21 cellular contexts compared by ENCODE assay signal in genomic region chr2:95641289-95641575, GRCh38. TPM values are rescaled to one million over a fixed set of nuclear protein-coding genes. Genes with fewer than 3 reads are reported as not detected.
"Had no signal": no experiment of that assay in that cellular context is flagged by ENCODE, and none has a peak within 500 bp of the region (broad histone marks: within the 10 kb centered on the region; RNA-seq: fewer than 3 reads in every experiment).

No MANE protein-coding gene starts in this region.

RNA-seq across cellular contexts. Expression of gene TRIM43, which starts 49.4 kb away (rescaled TPM):
- total RNA-seq: naive thymus-derived CD4-positive, alpha-beta T cell; natural killer cell; occipital lobe; osteocyte; pancreas; posterior vena cava; pulmonary artery endothelial cell; right atrium auricular region; right lobe of liver; sigmoid colon; skeletal muscle tissue; stomach; subcutaneous adipose tissue; temporal lobe; thoracic aorta; thyroid gland; tibial nerve; upper lobe of left lung; urinary bladder had no signal
- polyA plus RNA-seq: naive thymus-derived CD4-positive, alpha-beta T cell; neural cell; pancreas; sigmoid colon; small intestine; urinary bladder had no signal
